Comparison of ENCODE assay signal across 16 cellular contexts in the genomic region with DNA sequence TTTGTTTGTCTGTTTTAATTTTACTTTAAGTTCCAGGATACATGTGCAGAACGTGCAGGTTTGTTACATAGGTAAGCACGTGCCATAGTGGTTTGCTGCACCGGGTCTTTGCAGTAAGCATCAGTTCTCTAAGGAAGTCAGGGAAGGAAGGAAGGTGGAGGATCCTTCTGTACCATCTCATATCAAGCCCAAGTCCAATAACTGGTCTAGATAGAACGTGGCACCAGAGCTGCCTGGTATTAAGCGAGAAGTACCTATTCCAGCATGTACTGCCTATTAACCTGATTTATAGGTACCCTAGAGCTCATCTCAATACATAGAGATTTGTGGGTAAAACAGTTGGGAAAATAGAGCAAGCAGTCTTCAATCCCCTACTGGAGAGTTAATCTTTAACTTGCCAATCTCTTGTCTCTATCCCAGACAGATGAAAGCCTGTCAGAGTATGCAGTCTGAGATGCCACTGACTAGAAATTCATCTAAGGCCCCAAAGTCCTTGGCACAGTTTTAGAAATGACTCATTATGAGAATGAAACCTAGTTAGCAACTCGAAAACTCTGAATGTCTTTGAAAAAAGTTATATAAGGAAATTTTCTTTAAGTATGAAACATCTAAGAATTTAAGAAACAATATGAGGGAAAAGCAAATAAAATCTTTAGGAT.
A peak's percentile ranks its signal among the peaks of the same experiment; 100 is the strongest.
DNase-seq lines count a peak whose midpoint lies in the region; ATAC-seq and TF ChIP-seq lines count a peak whose summit lies in the region.
"Had no signal": no experiment of that assay in that cellular context is flagged by ENCODE, and none has a peak within 500 bp of the region (broad histone marks: within the 10 kb centered on the region; RNA-seq: fewer than 3 reads in every experiment).

No MANE protein-coding gene starts in this region.

- no peaks in the 10 kb centered on the region for H3K4me1 Mint-ChIP-seq in T-helper 17 cell
- no peaks in the 10 kb centered on the region for H3K4me1 Mint-ChIP-seq in stimulated activated naive B cell treated with anti-CD40 and anti-IgM and Interleukin-4, amounts not matched to agents 10 μg/mL and 1 μg/mL and 100 μg/mL, for 72 hours
- H3K4me1 Mint-ChIP-seq: naive B cell had no signal

- H3K27ac ChIP-seq in GM23248: no peak overlapping the region
- H3K27ac ChIP-seq: brain microvascular endothelial cell, C4-2B, SJCRH30, upper lobe of left lung, WERI-Rb-1 had no signal

- in situ Hi-C loops in GM23248 (cut with MboI): no loop called here

- no peaks in the 10 kb centered on the region for H4K20me1 ChIP-seq in GM23248 (ENCODE audit: insufficient read depth)

- peak; percentile 77 for ATAC-seq in GM18508 (IDR thresholded peaks at IDR 0.05; ENCODE audit: insufficient read depth, unreplicated experiment)
- no peak for ATAC-seq in T-helper 17 cell
- ATAC-seq in stimulated activated naive B cell treated with anti-CD40 and anti-IgM and Interleukin-4, amounts not matched to agents 10 μg/mL and 1 μg/mL and 100 μg/mL, for 72 hours (replicated peaks): no peak
- no peak for ATAC-seq in HG02884 (IDR thresholded peaks at IDR 0.05; ENCODE audit: unreplicated experiment)
- ATAC-seq: activated T-cell treated with anti-CD3 and anti-CD28 coated beads, Interleukin-2, amount 50 U/mL, for 4 hours had no signal

- 20 to 24% methylated on average over 6 of the region's 6 CpGs for WGBS in GM23248 (ENCODE audit: low coverage in 1 of 2, low lambda C conversion rate in 2 of 2, missing lambda C conversion rate in 2 of 2), 2 experiments

- no peak overlapping the region for H2AFZ ChIP-seq in GM23248

- peak; percentile 50 for DNase-seq in GM23248
- DNase-seq in LNCaP clone FGC (ENCODE audit: low read depth): peak; percentile 4
- peak; percentile 82 for DNase-seq in glomerular visceral epithelial cell (ENCODE audit: extremely low spot score)
- DNase-seq in T-helper 17 cell: no peak
- no peak for DNase-seq in stimulated activated naive B cell treated with anti-CD40 and anti-IgM and Interleukin-4, amounts not matched to agents 10 μg/mL and 1 μg/mL and 100 μg/mL, for 72 hours
- DNase-seq in iPS-NIHi11 (ENCODE audit: low spot score): no peak
- DNase-seq: activated T-cell treated with anti-CD3 and anti-CD28 coated beads, Interleukin-2, amount 50 U/mL, for 4 hours; brain microvascular endothelial cell; erythroblast; naive B cell; SJCRH30; upper lobe of left lung; WERI-Rb-1 had no signal

- peaks cover 10% of the 10 kb centered on the region for H3K27me3 Mint-ChIP-seq in T-helper 17 cell
- peaks cover 10 to 13% of the 10 kb centered on the region in 2 donors for H3K27me3 Mint-ChIP-seq in stimulated activated naive B cell treated with anti-CD40 and anti-IgM and Interleukin-4, amounts not matched to agents 10 μg/mL and 1 μg/mL and 100 μg/mL, for 72 hours

- H3K9me3 Mint-ChIP-seq in stimulated activated naive B cell treated with anti-CD40 and anti-IgM and Interleukin-4, amounts not matched to agents 10 μg/mL and 1 μg/mL and 100 μg/mL, for 72 hours: peaks cover 0 to 6% of the 10 kb centered on the region in 2 donors
- H3K9me3 Mint-ChIP-seq: activated T-cell treated with anti-CD3 and anti-CD28 coated beads, Interleukin-2, amount 50 U/mL, for 4 hours had no signal

- H3K4me1 ChIP-seq in GM23248 (ENCODE audit: insufficient read depth): no peaks in the 10 kb centered on the region
- H3K4me1 ChIP-seq: SJCRH30, upper lobe of left lung had no signal

- H3K9me2 ChIP-seq in GM23248 (ENCODE audit: insufficient read depth): no peaks in the 10 kb centered on the region

- H3K4me3 Mint-ChIP-seq in T-helper 17 cell: no peak overlapping the region
- H3K4me3 Mint-ChIP-seq in stimulated activated naive B cell treated with anti-CD40 and anti-IgM and Interleukin-4, amounts not matched to agents 10 μg/mL and 1 μg/mL and 100 μg/mL, for 72 hours: no peak overlapping the region
- H3K4me3 Mint-ChIP-seq: activated T-cell treated with anti-CD3 and anti-CD28 coated beads, Interleukin-2, amount 50 U/mL, for 4 hours; naive B cell had no signal

- H3K36me3 ChIP-seq in GM23248 (ENCODE audit: low read depth): no peaks in the 10 kb centered on the region
- H3K36me3 ChIP-seq: brain microvascular endothelial cell, SJCRH30, upper lobe of left lung, WERI-Rb-1 had no signal

- TF ChIP-seq CTCF in LNCaP clone FGC (IDR thresholded peaks at IDR 0.05; ENCODE audit: control insufficient read depth, extremely low read depth, insufficient read depth): no peak

- no peaks in the 10 kb centered on the region for H3K9me3 ChIP-seq in GM23248 (ENCODE audit: low read depth)
- peaks cover 2% of the 10 kb centered on the region for H3K9me3 ChIP-seq in T-helper 17 cell (ENCODE audit: control insufficient read depth, low read length, poor library complexity, severe bottlenecking)
- H3K9me3 ChIP-seq: SJCRH30, upper lobe of left lung had no signal

- no peak overlapping the region for H3K4me3 ChIP-seq in GM23248
- H3K4me3 ChIP-seq in LNCaP clone FGC (ENCODE audit: low read depth, low read length): no peak overlapping the region
- H3K4me3 ChIP-seq: SJCRH30, upper lobe of left lung had no signal

- H3K36me3 Mint-ChIP-seq in T-helper 17 cell (ENCODE audit: low read depth): no peaks in the 10 kb centered on the region
- H3K36me3 Mint-ChIP-seq in stimulated activated naive B cell treated with anti-CD40 and anti-IgM and Interleukin-4, amounts not matched to agents 10 μg/mL and 1 μg/mL and 100 μg/mL, for 72 hours: no peaks in the 10 kb centered on the region
- H3K36me3 Mint-ChIP-seq: naive B cell had no signal

- H3K27ac Mint-ChIP-seq in T-helper 17 cell: no peak overlapping the region
- H3K27ac Mint-ChIP-seq in stimulated activated naive B cell treated with anti-CD40 and anti-IgM and Interleukin-4, amounts not matched to agents 10 μg/mL and 1 μg/mL and 100 μg/mL, for 72 hours: no peak overlapping the region
- H3K27ac Mint-ChIP-seq: naive B cell had no signal

- no peaks in the 10 kb centered on the region for H3K79me2 ChIP-seq in GM23248 (ENCODE audit: insufficient read depth)

- no peak overlapping the region for H3K4me2 ChIP-seq in GM23248 (ENCODE audit: unreplicated experiment)

- H3F3A ChIP-seq in GM23248 (ENCODE audit: insufficient read depth): no peaks in the 10 kb centered on the region

- H3K27me3 ChIP-seq in GM23248 (replicated peaks; ENCODE audit: insufficient read depth): no peaks in the 10 kb centered on the region
- H3K27me3 ChIP-seq: brain microvascular endothelial cell, SJCRH30, upper lobe of left lung had no signal

- no peak overlapping the region for H3K9ac ChIP-seq in GM23248

Comparison
In these comparisons a context has a peak if more than half of its experiments do, and no peak if none do; other contexts are left out.
1. DNase-seq: peak in GM23248 (single experiment), LNCaP clone FGC (single experiment) and glomerular visceral epithelial cell (single experiment); none in T-helper 17 cell (0 of 3), stimulated activated naive B cell treated with anti-CD40 and anti-IgM and Interleukin-4, amounts not matched to agents 10 μg/mL and 1 μg/mL and 100 μg/mL, for 72 hours (single experiment) and iPS-NIHi11 (single experiment).